ENCODE assay signal across 18 cellular contexts in the genomic region with DNA sequence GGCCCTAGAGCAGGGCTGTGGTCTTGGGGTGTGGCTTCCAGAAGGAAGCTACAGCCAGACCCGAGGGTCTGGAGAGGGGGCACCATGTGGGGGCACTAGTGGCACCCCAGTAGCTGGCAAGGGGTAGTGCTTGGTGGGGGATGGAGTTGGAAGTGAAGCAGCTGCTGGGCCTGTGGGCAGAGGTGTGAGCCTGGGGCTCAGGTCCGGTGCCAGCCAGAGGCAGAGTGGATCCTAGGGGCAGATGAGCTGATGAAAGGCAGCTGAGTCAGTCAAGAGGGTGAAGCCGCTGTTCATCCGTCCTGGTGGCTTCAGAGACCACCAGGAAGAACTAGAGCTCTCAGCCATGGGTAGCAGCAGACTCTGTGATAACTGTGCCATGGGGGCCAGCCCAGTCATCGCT.
DNase-seq lines count a peak whose midpoint lies in the region; FAIRE-seq and TF ChIP-seq lines count a peak whose summit lies in the region.
"Had no signal": no experiment of that assay in that cellular context is flagged by ENCODE, and none has a peak within 500 bp of the region (broad histone marks: within the 10 kb centered on the region; RNA-seq: fewer than 3 reads in every experiment).

No MANE protein-coding gene starts in this region.

- H4K20me1 ChIP-seq in astrocyte (ENCODE audit: insufficient read depth, low read length) (no peaks in the 10 kb centered on the region), neural progenitor cell (ENCODE audit: low read depth) (no peaks in the 10 kb centered on the region), mammary epithelial cell (ENCODE audit: insufficient read depth, low read length) (no peaks in the 10 kb centered on the region)

- no peak for TF ChIP-seq POLR2A in spleen (IDR thresholded peaks at IDR 0.05)

- H3K9me3 ChIP-seq in BE2C (no peaks in the 10 kb centered on the region), astrocyte (ENCODE audit: insufficient read depth, low read depth, low read length) (no peaks in the 10 kb centered on the region), neural progenitor cell (ENCODE audit: low read depth) (no peaks in the 10 kb centered on the region), spleen (no peaks in the 10 kb centered on the region), mammary epithelial cell (replicated peaks; ENCODE audit: insufficient read depth, low read length) (no peaks in the 10 kb centered on the region)
- H3K9me3 ChIP-seq: A549, Caco-2 had no signal

- 40 to 77% (median 70%) methylated on average over 2 to 5 of the region's 5 CpGs for WGBS in spleen, 5 donors
- WGBS in mammary epithelial cell (ENCODE audit: low coverage, missing lambda C conversion rate): 54% methylated on average over 5 of the region's 5 CpGs

- FAIRE-seq in astrocyte (lab: Jason Lieb, UNC): no peak
- FAIRE-seq: A549, GM12892, H54, HTR-8/SVneo had no signal

- H3K4me3 ChIP-seq in BE2C (ENCODE audit: low read depth, low read length) (no peak overlapping the region), astrocyte (ENCODE audit: insufficient read depth, low read depth, low read length) (no peak overlapping the region), neural progenitor cell (no peak overlapping the region), spleen (no peak overlapping the region), mammary epithelial cell (replicated peaks in 1 of 3; ENCODE audit: insufficient read depth in 1 of 3, low read depth in 2 of 3, low read length in 3 of 3) (no peak overlapping the region)
- H3K4me3 ChIP-seq: A549, GM23248 had no signal

- H3K36me3 ChIP-seq in BE2C (no peaks in the 10 kb centered on the region), astrocyte (ENCODE audit: insufficient read depth, low read length) (no peaks in the 10 kb centered on the region), neural progenitor cell (no peaks in the 10 kb centered on the region), spleen (no peaks in the 10 kb centered on the region), mammary epithelial cell (ENCODE audit: insufficient read depth, low read length) (no peaks in the 10 kb centered on the region)

- TF ChIP-seq CTCF in BE2C (IDR thresholded peaks at IDR 0.05; ENCODE audit: low read depth, low read length) (no peak), astrocyte (IDR thresholded peaks at IDR 0.05; ENCODE audit: insufficient read depth, low read depth, low read length) (no peak), neural progenitor cell (IDR thresholded peaks at IDR 0.05) (no peak), spleen (IDR thresholded peaks at IDR 0.05 in 8 of 11, conservative IDR thresholded peaks at IDR 0.05 in 3 of 11) (no peak), mammary epithelial cell (conservative IDR thresholded peaks at IDR 0.05 in 1 of 2, IDR thresholded peaks at IDR 0.05 in 1 of 2; ENCODE audit: extremely low read depth in 1 of 2, insufficient read depth in 1 of 2, low read depth in 1 of 2, low read length in 2 of 2) (no peak)

- H2AFZ ChIP-seq in astrocyte (ENCODE audit: low read depth, low read length) (no peak overlapping the region), neural progenitor cell (replicated peaks) (no peak overlapping the region), mammary epithelial cell (ENCODE audit: low read depth, low read length) (no peak overlapping the region)
- H2AFZ ChIP-seq: GM23248 had no signal

- no peaks in the 10 kb centered on the region for H3F3A ChIP-seq in neural progenitor cell (ENCODE audit: low read depth)

- no TSS peak for BruUV-seq in mammary epithelial cell (replicated peaks; lab: Mats Ljungman, UMichigan)

- H3K27me3 Mint-ChIP-seq in astrocyte (ENCODE audit: low read depth, unreplicated experiment) (peaks cover 19% of the 10 kb centered on the region), neural progenitor cell (ENCODE audit: insufficient read depth, low read depth) (peaks cover 5% of the 10 kb centered on the region)

- H3K4me2 ChIP-seq in astrocyte (ENCODE audit: low read length) (no peak overlapping the region), neural progenitor cell (no peak overlapping the region), mammary epithelial cell (ENCODE audit: insufficient read depth, low read depth, low read length) (no peak overlapping the region)
- H3K4me2 ChIP-seq: A549 had no signal

- intact Hi-C loops in spleen (cut with DNase I; ENCODE audit: low total_unique reads) (no loop called here), mammary epithelial cell (cut with micrococcal nuclease) (loop anchor here (5.0 kb wide), 1 partner anchor 207 kb away; no protein-coding TSS in a partner anchor)

- dilution Hi-C loops in mammary epithelial cell (cut with HindIII; ENCODE audit: low sequenced_read_pairs): no loop called here

- peaks cover 16% of the 10 kb centered on the region for H3K4me1 Mint-ChIP-seq in astrocyte (ENCODE audit: low read depth, unreplicated experiment)
- peaks cover 6% of the 10 kb centered on the region for H3K4me1 Mint-ChIP-seq in neural progenitor cell

- in situ Hi-C loops in mammary epithelial cell (cut with MboI; ENCODE audit: low sequenced_read_pairs in 2 of 2): no loop called here

- H3K9ac ChIP-seq in astrocyte (ENCODE audit: low read length) (no peak overlapping the region), neural progenitor cell (no peak overlapping the region), mammary epithelial cell (ENCODE audit: insufficient read depth, low read length) (no peak overlapping the region)
- H3K9ac ChIP-seq: GM23248 had no signal

- H3K79me2 ChIP-seq in astrocyte (ENCODE audit: insufficient read depth, low read length) (no peaks in the 10 kb centered on the region), neural progenitor cell (ENCODE audit: low read depth) (no peaks in the 10 kb centered on the region), mammary epithelial cell (ENCODE audit: insufficient read depth, low read length) (no peaks in the 10 kb centered on the region)

- H3K4me3 Mint-ChIP-seq in astrocyte (ENCODE audit: unreplicated experiment) (no peak overlapping the region), neural progenitor cell (no peak overlapping the region)
- H3K4me3 Mint-ChIP-seq: CD14-positive monocyte; CD8-positive, alpha-beta T cell had no signal

- CTCF ChIA-PET in mammary epithelial cell (lab: Charles Lee; ENCODE audit: low non-redundant PET): no interaction called here

- H3K36me3 Mint-ChIP-seq in astrocyte (ENCODE audit: low read depth, unreplicated experiment): peaks cover 4% of the 10 kb centered on the region
- no peaks in the 10 kb centered on the region for H3K36me3 Mint-ChIP-seq in neural progenitor cell
- H3K36me3 Mint-ChIP-seq: CD14-positive monocyte; CD8-positive, alpha-beta T cell had no signal

- H3K9me3 Mint-ChIP-seq in astrocyte (ENCODE audit: unreplicated experiment): no peaks in the 10 kb centered on the region
- H3K9me3 Mint-ChIP-seq in neural progenitor cell: no peaks in the 10 kb centered on the region
- H3K9me3 Mint-ChIP-seq: CD14-positive monocyte; CD8-positive, alpha-beta T cell had no signal

- H3K27ac Mint-ChIP-seq in astrocyte (ENCODE audit: unreplicated experiment) (peak overlapping the region; percentile 41), neural progenitor cell (peak overlapping the region; percentile 27)
- H3K27ac Mint-ChIP-seq: CD8-positive, alpha-beta T cell had no signal

- no peak overlapping the region for H3K27ac ChIP-seq in astrocyte (ENCODE audit: low read depth, low read length)
- H3K27ac ChIP-seq in neural progenitor cell: no peak overlapping the region
- H3K27ac ChIP-seq in spleen: no peak overlapping the region
- H3K27ac ChIP-seq in mammary epithelial cell (ENCODE audit: insufficient read depth, low read depth, low read length): no peak overlapping the region
- H3K27ac ChIP-seq: A549, GM23248 had no signal

- H3K4me1 ChIP-seq in BE2C (peaks cover 4% of the 10 kb centered on the region), astrocyte (ENCODE audit: insufficient read depth, low read length) (peaks cover 3% of the 10 kb centered on the region), neural progenitor cell (no peaks in the 10 kb centered on the region), spleen (peaks cover 0 to under 1% (median 0%) of the 10 kb centered on the region in 6 donors), mammary epithelial cell (ENCODE audit: insufficient read depth, low read length) (peaks cover 3% of the 10 kb centered on the region)

- DNase-seq in BE2C: peak; percentile 5
- DNase-seq in astrocyte (ENCODE audit: low read depth): no peak
- DNase-seq in neural progenitor cell (ENCODE audit: low spot score): no peak
- peak; percentile 47 for DNase-seq in spleen
- no peak for DNase-seq in HUDEP-2 (lab: John Stamatoyannopoulos, UW; ENCODE audit: unreplicated experiment in 76 of 76)
- DNase-seq in T-helper 9 cell: no peak
- no peak for DNase-seq in SKM-1 treated with dmso at 0.1 percent for 144 hours (lab: John Stamatoyannopoulos, UW; ENCODE audit: unreplicated experiment)
- DNase-seq in mammary epithelial cell: no peak
- DNase-seq: Caco-2; CD8-positive, alpha-beta T cell; DND-41; GDM1; GM23248 had no signal

- no peaks in the 10 kb centered on the region for H3K27me3 ChIP-seq in BE2C
- H3K27me3 ChIP-seq in astrocyte (ENCODE audit: insufficient read depth, low read length): no peaks in the 10 kb centered on the region
- H3K27me3 ChIP-seq in neural progenitor cell: no peaks in the 10 kb centered on the region
- H3K27me3 ChIP-seq in spleen (replicated peaks in 1 of 7): peaks cover 0 to 21% (median 0%) of the 10 kb centered on the region in 7 donors
- no peaks in the 10 kb centered on the region for H3K27me3 ChIP-seq in mammary epithelial cell (ENCODE audit: insufficient read depth, low read length)

Comparison
In these comparisons a context has a peak if more than half of its experiments do, and no peak if none do; other contexts are left out.
1. DNase-seq: peak in BE2C (single experiment) and spleen (single experiment); none in astrocyte (single experiment), neural progenitor cell (single experiment), HUDEP-2 (0 of 76), T-helper 9 cell (single experiment), SKM-1 treated with dmso at 0.1 percent for 144 hours (single experiment) and mammary epithelial cell (single experiment).